ENCODE assay signal across 1 cellular context in genomic region chr5:117207088-117207668, GRCh38.
TF ChIP-seq lines count a peak whose summit lies in the region.

No MANE protein-coding gene starts in this region.

TF ChIP-seq in GM23338, 12 proteins besides CTCF, POLR2A, EP300 and RAD21 (continued from another document):
- TF ChIP-seq REST (IDR thresholded peaks at IDR 0.05; ENCODE audit: unreplicated experiment) = no peak
